In the genomic region with DNA sequence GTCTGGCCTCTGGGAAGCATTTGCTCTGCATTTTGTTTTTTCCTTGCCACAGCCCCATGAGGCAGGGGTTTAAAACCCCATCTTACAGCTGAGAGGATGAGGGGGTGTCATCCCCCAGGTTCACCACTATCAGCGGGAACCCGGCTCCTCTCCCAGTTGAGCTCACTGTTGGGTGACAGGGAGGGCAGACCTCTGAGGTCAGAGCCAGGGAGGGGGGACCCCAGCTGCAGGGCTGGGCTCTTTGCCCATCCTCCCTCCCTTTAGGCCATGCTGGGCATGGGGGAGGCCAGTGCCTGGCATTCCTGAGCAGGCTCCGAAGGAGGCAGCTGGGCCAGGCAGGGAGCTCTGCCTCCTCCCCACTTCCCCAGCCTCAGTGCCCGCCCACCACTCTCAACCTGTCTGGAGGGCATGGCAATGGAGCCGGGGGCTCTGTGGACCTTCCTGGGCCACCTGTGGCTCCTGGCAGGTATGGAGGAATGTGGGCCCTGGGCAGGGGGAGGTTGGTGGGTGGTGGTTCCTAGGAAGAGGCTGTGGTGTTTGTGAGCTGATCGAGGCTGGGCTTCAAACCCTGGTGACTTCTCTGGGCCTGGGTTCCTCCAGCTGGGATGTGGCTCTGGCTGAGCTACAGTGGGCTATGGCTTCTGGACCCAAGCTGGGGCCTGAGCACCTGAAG, we compare ENCODE assay signal across 1 cellular context.
TF ChIP-seq lines count a peak whose summit lies in the region.

No MANE protein-coding gene starts in this region.

TF ChIP-seq in HCT116, 20 proteins besides CTCF, POLR2A, EP300 and RAD21 (continued from another document):
- TF ChIP-seq, protein P1, sequence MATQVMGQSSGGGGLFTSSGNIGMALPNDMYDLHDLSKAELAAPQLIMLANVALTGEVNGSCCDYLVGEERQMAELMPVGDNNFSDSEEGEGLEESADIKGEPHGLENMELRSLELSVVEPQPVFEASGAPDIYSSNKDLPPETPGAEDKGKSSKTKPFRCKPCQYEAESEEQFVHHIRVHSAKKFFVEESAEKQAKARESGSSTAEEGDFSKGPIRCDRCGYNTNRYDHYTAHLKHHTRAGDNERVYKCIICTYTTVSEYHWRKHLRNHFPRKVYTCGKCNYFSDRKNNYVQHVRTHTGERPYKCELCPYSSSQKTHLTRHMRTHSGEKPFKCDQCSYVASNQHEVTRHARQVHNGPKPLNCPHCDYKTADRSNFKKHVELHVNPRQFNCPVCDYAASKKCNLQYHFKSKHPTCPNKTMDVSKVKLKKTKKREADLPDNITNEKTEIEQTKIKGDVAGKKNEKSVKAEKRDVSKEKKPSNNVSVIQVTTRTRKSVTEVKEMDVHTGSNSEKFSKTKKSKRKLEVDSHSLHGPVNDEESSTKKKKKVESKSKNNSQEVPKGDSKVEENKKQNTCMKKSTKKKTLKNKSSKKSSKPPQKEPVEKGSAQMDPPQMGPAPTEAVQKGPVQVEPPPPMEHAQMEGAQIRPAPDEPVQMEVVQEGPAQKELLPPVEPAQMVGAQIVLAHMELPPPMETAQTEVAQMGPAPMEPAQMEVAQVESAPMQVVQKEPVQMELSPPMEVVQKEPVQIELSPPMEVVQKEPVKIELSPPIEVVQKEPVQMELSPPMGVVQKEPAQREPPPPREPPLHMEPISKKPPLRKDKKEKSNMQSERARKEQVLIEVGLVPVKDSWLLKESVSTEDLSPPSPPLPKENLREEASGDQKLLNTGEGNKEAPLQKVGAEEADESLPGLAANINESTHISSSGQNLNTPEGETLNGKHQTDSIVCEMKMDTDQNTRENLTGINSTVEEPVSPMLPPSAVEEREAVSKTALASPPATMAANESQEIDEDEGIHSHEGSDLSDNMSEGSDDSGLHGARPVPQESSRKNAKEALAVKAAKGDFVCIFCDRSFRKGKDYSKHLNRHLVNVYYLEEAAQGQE (IDR thresholded peaks at IDR 0.05; ENCODE audit: low read depth) = no peak
- TF ChIP-seq JUND (IDR thresholded peaks at IDR 0.05) (no peak), ZNF274 (IDR thresholded peaks at IDR 0.05; ENCODE audit: low read depth, low read length) (no peak), EZH2phosphoT487 (IDR thresholded peaks at IDR 0.05; ENCODE audit: borderline replicate concordance) (no peak), SRF (IDR thresholded peaks at IDR 0.05; ENCODE audit: low read depth) (no peak), SIN3A (IDR thresholded peaks at IDR 0.05; ENCODE audit: low read depth) (no peak), TCF7L2 (IDR thresholded peaks at IDR 0.05; ENCODE audit: borderline replicate concordance, extremely low read depth, insufficient read depth, insufficient read length) (no peak), EZH2 (IDR thresholded peaks at IDR 0.05) (no peak), SP1 (IDR thresholded peaks at IDR 0.05; ENCODE audit: low read depth) (no peak), ZFX (IDR thresholded peaks at IDR 0.05) (no peak), EGR1 (IDR thresholded peaks at IDR 0.05; ENCODE audit: low read depth) (no peak), ELF1 (IDR thresholded peaks at IDR 0.05; ENCODE audit: borderline replicate concordance, low read depth) (no peak), CEBPB (IDR thresholded peaks at IDR 0.05; ENCODE audit: low read depth) (no peak)
- TF ChIP-seq, protein P2, sequence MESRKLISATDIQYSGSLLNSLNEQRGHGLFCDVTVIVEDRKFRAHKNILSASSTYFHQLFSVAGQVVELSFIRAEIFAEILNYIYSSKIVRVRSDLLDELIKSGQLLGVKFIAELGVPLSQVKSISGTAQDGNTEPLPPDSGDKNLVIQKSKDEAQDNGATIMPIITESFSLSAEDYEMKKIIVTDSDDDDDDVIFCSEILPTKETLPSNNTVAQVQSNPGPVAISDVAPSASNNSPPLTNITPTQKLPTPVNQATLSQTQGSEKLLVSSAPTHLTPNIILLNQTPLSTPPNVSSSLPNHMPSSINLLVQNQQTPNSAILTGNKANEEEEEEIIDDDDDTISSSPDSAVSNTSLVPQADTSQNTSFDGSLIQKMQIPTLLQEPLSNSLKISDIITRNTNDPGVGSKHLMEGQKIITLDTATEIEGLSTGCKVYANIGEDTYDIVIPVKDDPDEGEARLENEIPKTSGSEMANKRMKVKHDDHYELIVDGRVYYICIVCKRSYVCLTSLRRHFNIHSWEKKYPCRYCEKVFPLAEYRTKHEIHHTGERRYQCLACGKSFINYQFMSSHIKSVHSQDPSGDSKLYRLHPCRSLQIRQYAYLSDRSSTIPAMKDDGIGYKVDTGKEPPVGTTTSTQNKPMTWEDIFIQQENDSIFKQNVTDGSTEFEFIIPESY (IDR thresholded peaks at IDR 0.05; ENCODE audit: extremely low read depth, insufficient replicate concordance, low read length) = no peak
